In the genomic region with DNA sequence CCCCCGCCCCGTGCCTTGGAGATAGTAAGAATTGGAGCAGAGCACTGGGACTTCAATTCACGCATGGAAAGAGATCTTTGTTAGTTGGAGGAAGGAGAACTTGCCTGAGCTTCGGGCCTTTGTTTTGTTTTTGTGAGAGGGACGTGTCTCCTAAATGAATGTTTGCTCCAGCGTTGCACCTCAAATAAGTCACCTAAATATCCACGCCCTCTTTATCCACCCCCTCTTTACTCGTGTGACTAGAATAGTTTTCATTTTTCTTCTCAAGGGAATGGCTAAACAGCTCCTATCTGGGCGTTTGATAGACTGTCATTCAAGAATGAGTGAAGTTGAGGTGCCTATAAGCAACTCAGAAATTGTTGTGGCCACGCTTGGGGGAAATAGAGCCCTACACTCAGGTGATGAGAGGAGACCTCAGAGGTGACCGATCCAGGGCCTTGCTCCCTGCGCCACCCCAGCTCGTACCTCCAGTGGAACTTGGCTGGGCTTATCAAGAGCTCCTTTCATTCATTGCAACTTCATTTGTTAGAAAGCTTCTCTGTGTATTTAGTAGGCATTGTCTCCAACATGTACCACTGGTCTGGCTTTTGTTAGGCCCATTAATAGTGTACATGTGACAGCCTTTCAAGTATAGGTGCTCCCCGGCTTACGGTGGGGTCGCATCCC, we compare ENCODE assay signal across 8 cellular contexts. TPM values are rescaled to one million over a fixed set of nuclear protein-coding genes. Genes with fewer than 3 reads are reported as not detected.
DNase-seq lines count a peak whose midpoint lies in the region; ATAC-seq, FAIRE-seq and TF ChIP-seq lines count a peak whose summit lies in the region.

No MANE protein-coding gene starts in this region.

- peak overlapping the region; percentile 88 for H3K27ac Mint-ChIP-seq in activated CD4-positive, alpha-beta memory T cell treated with anti-CD3 and anti-CD28 coated beads, Interleukin-2, amount 10 ng/mL, durations not matched to agents 7 days and 5 days

- H3K4me3 ChIP-seq in HL-60 (replicated peaks; ENCODE audit: insufficient read depth, low read length) (peak overlapping the region; percentile 83), hepatocyte (peak overlapping the region; percentile 98), small intestine (ENCODE audit: low read depth in 1 of 2, low read length in 2 of 2) (peak overlapping the region; percentile 82 to 97)

- no peaks in the 10 kb centered on the region for H3K27me3 ChIP-seq in HL-60 (ENCODE audit: insufficient read depth, poor library complexity, severe bottlenecking)
- no peaks in the 10 kb centered on the region for H3K27me3 ChIP-seq in hepatocyte
- no peaks in the 10 kb centered on the region for H3K27me3 ChIP-seq in small intestine (ENCODE audit: control insufficient read depth in 2 of 2, insufficient read depth in 2 of 2, low read length in 2 of 2)

- POLR2A ChIA-PET in activated CD4-positive, alpha-beta memory T cell treated with anti-CD3 and anti-CD28 coated beads, Interleukin-2, amount 10 ng/mL, durations not matched to agents 7 days and 5 days (lab: Charles Lee) = interaction anchor here (0.9 to 1.9 kb wide), 5 partner anchors 12 to 29 kb away, joined by 3 to 7 read pairs (median 5); no protein-coding TSS in a partner anchor

- H4K20me1 ChIP-seq in hepatocyte (ENCODE audit: insufficient read depth, poor library complexity, severe bottlenecking) = no peaks in the 10 kb centered on the region

- H3K4me1 ChIP-seq in hepatocyte (ENCODE audit: insufficient read depth) (peaks cover 29% of the 10 kb centered on the region), small intestine (ENCODE audit: control insufficient read depth in 2 of 2, insufficient read depth in 1 of 2, low read depth in 1 of 2, low read length in 1 of 2) (peaks cover 3 to 8% of the 10 kb centered on the region in 2 donors)

- H3K27ac ChIP-seq in HL-60 (replicated peaks) (peak overlapping the region; percentile 72), hepatocyte (peak overlapping the region; percentile 98), small intestine (ENCODE audit: low read depth in 1 of 2, low read length in 1 of 2) (peak overlapping the region in 1 of 2 donors; percentile 65)

- DNase-seq in HL-60 (ENCODE audit: low read depth in 1 of 2, low spot score in 1 of 2) (no peak), hepatocyte (ENCODE audit: low spot score) (no peak), small intestine (no peak), inferior parietal cortex (ENCODE audit: extremely low spot score) (no peak), NCI-H446 treated with DMSO at 0.1 percent for 48 hours (lab: John Stamatoyannopoulos, UW) (no peak), GM12891 (ENCODE audit: insufficient read length, low spot score) (no peak)
- no peak for DNase-seq in activated CD4-positive, alpha-beta memory T cell treated with anti-CD3 and anti-CD28 coated beads, Interleukin-2, amount 10 ng/mL, durations not matched to agents 7 days and 5 days

- ATAC-seq in HG03108 (IDR thresholded peaks at IDR 0.05; ENCODE audit: unreplicated experiment) = no peak

- 24% methylated on average over 16 of the region's 16 CpGs for WGBS in hepatocyte (ENCODE audit: low lambda C conversion rate, missing lambda C conversion rate)
- 16 to 26% (median 25%) methylated on average over 16 of the region's 16 CpGs for WGBS in small intestine, 3 donors

- no peaks in the 10 kb centered on the region for H3K9me3 ChIP-seq in hepatocyte (ENCODE audit: low read depth)
- no peaks in the 10 kb centered on the region for H3K9me3 ChIP-seq in small intestine (ENCODE audit: control insufficient read depth, low read depth)

- H3K4me1 Mint-ChIP-seq in activated CD4-positive, alpha-beta memory T cell treated with anti-CD3 and anti-CD28 coated beads, Interleukin-2, amount 10 ng/mL, durations not matched to agents 7 days and 5 days = peaks cover 51% of the 10 kb centered on the region

- H3K36me3 ChIP-seq in hepatocyte (replicated peaks; ENCODE audit: insufficient read depth, low read depth) (no peaks in the 10 kb centered on the region), small intestine (ENCODE audit: control insufficient read depth in 2 of 2, insufficient read depth in 2 of 2, low read length in 2 of 2) (no peaks in the 10 kb centered on the region)

- H3K9me3 Mint-ChIP-seq in activated CD4-positive, alpha-beta memory T cell treated with anti-CD3 and anti-CD28 coated beads, Interleukin-2, amount 10 ng/mL, durations not matched to agents 7 days and 5 days = no peaks in the 10 kb centered on the region

- peak overlapping the region; percentile 96 for H3K4me2 ChIP-seq in hepatocyte

- no peak for FAIRE-seq in small intestine (lab: Jason Lieb, UNC)
- FAIRE-seq in GM12891 (lab: Jason Lieb, UNC) = no peak

- CTCF ChIA-PET in activated CD4-positive, alpha-beta memory T cell treated with anti-CD3 and anti-CD28 coated beads, Interleukin-2, amount 10 ng/mL, durations not matched to agents 7 days and 5 days (lab: Charles Lee) = interaction anchor here (1.5 to 5.4 kb wide), 3 partner anchors 16 to 28 kb away, joined by 3 to 45 read pairs (median 4); no protein-coding TSS in a partner anchor

- peaks cover 7% of the 10 kb centered on the region for H3K36me3 Mint-ChIP-seq in activated CD4-positive, alpha-beta memory T cell treated with anti-CD3 and anti-CD28 coated beads, Interleukin-2, amount 10 ng/mL, durations not matched to agents 7 days and 5 days (ENCODE audit: low read depth)

- H2AFZ ChIP-seq in hepatocyte = peak overlapping the region; percentile 72

- no peak for TF ChIP-seq CTCF in HL-60 (IDR thresholded peaks at IDR 0.05; ENCODE audit: insufficient read depth, low read length)
- no peak for TF ChIP-seq CTCF in hepatocyte (IDR thresholded peaks at IDR 0.05; ENCODE audit: poor library complexity)

- TF ChIP-seq POLR2A in GM12891 (IDR thresholded peaks at IDR 0.05; ENCODE audit: low read depth, low read length) = no peak

- no peaks in the 10 kb centered on the region for H3K9me2 ChIP-seq in hepatocyte (replicated peaks; ENCODE audit: insufficient read depth)

- peak overlapping the region; percentile 89 for H3K4me3 Mint-ChIP-seq in activated CD4-positive, alpha-beta memory T cell treated with anti-CD3 and anti-CD28 coated beads, Interleukin-2, amount 10 ng/mL, durations not matched to agents 7 days and 5 days

- H3K27me3 Mint-ChIP-seq in activated CD4-positive, alpha-beta memory T cell treated with anti-CD3 and anti-CD28 coated beads, Interleukin-2, amount 10 ng/mL, durations not matched to agents 7 days and 5 days = no peaks in the 10 kb centered on the region

- peaks cover 48% of the 10 kb centered on the region for H3K79me2 ChIP-seq in hepatocyte

TF ChIP-seq in GM12891, 5 proteins besides CTCF, POLR2A, EP300 and RAD21:
- TF ChIP-seq SPI1 (IDR thresholded peaks at IDR 0.05; ENCODE audit: low read depth, low read length) = no peak
- TF ChIP-seq POLR2AphosphoS5 (IDR thresholded peaks at IDR 0.05; ENCODE audit: low read depth, low read length) = no peak
- no peak for TF ChIP-seq TAF1 (IDR thresholded peaks at IDR 0.05; ENCODE audit: low read depth, low read length)
- TF ChIP-seq POU2F2 (IDR thresholded peaks at IDR 0.05; ENCODE audit: low read depth, low read length) = no peak
- TF ChIP-seq PAX5 (IDR thresholded peaks at IDR 0.05; ENCODE audit: insufficient read depth, low read length, severe bottlenecking) = no peak

RNA-seq across cellular contexts. Expression of a gene that starts 0.9 kb away (rescaled TPM):
- 10 to 100 TPM; 42.8 to 50.7 TPM for total RNA-seq in activated CD4-positive, alpha-beta memory T cell treated with anti-CD3 and anti-CD28 coated beads, Interleukin-2, amount 10 ng/mL, durations not matched to agents 7 days and 5 days
- 68.4 and 79.2 TPM in 2 replicates for total RNA-seq in hepatocyte
- 37.7 and 38.4 TPM in 2 replicates for polyA plus RNA-seq in hepatocyte
- polyA plus RNA-seq in small intestine = 10 to 100 TPM; 15.7 to 22.3 (median 19.9) TPM
- 11.7 TPM for polyA plus RNA-seq in GM12891 (2012; ENCODE audit: low read depth, missing spikeins)
